13 cellular contexts compared by ENCODE assay signal in the genomic region with DNA sequence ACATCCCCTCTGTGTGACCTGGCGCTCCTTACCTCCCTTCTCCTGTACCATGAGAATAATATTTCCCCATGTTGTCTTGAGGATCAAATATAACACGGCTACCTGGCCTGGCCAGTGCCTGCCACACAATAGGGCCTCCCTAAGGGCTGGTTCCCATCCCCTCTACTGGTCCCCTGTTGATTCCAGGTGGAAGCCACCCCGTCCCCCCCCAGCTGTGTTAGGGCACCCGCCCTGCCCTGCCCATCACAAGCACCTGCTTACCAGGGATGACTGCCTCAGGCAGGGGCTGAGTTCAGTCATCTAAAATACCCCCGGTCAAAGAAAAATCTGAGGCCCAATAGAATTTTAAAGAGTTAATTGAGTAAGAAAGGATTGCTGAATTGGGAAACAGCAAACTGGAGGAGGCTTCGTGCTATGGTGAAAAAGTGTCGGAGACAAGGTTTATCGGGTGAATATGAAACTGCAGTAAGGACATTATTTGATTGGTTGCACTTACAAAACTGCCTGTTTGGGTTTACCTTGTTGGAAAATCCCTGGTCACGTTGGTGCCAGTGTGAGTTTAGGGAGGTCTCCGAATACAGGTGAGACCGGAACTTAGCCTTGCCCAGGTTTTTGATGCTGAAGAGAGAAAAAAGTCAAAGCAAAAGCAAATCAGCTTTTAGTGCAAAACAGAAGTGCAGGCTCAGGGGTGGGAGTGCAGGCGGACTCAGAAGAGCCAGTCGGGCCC. TPM values are rescaled to one million over a fixed set of nuclear protein-coding genes. Genes with fewer than 3 reads are reported as not detected.
DNase-seq lines count a peak whose midpoint lies in the region; ATAC-seq, FAIRE-seq and TF ChIP-seq lines count a peak whose summit lies in the region.
"Had no signal": no experiment of that assay in that cellular context is flagged by ENCODE, and none has a peak within 500 bp of the region (broad histone marks: within the 10 kb centered on the region; RNA-seq: fewer than 3 reads in every experiment).

No MANE protein-coding gene starts in this region.

- H3K27ac ChIP-seq in BLaER1 (no peak overlapping the region), HUES48 (ENCODE audit: low read depth, low read length) (peak overlapping the region; percentile 78), K562 (ENCODE audit: extremely low read depth, low read depth, low read length) (peak overlapping the region; percentile 82)

- ATAC-seq in K562 (no peak), mucosa of descending colon (no peak)
- ATAC-seq in natural killer cell treated with Interleukin-12 subunit alpha and Interleukin-12 subunit beta and Interleukin-15 and Interleukin-18, amount 100 ng/mL, for 72 hours: no peak

- H3K9ac ChIP-seq in BLaER1 (peak overlapping the region; percentile 21; the same call in 1 of the 2 replicates), HUES48 (ENCODE audit: low read depth, low read length) (no peak overlapping the region), K562 (ENCODE audit: insufficient read depth in 1 of 2, low read depth in 2 of 2, low read length in 2 of 2) (peak overlapping the region; percentile 36 to 53; a peak in 2 of 4 replicates)

- H3K9me3 ChIP-seq in BLaER1: no peaks in the 10 kb centered on the region
- H3K9me3 ChIP-seq in HUES48 (ENCODE audit: control insufficient read depth, insufficient read depth, low read length): no peaks in the 10 kb centered on the region
- no peaks in the 10 kb centered on the region for H3K9me3 ChIP-seq in K562 (replicated peaks; ENCODE audit: control insufficient read depth, insufficient read depth, low read depth, low read length)
- H3K9me3 ChIP-seq in mucosa of descending colon: no peaks in the 10 kb centered on the region

- peak overlapping the region; percentile 77 for H3K4me3 Mint-ChIP-seq in natural killer cell treated with Interleukin-12 subunit alpha and Interleukin-12 subunit beta and Interleukin-15 and Interleukin-18, amount 100 ng/mL, for 72 hours

- H4K20me1 ChIP-seq in BLaER1: no peaks in the 10 kb centered on the region
- no peaks in the 10 kb centered on the region for H4K20me1 ChIP-seq in K562 (replicated peaks; ENCODE audit: control insufficient read depth, insufficient read depth, low read length)

- CTCF ChIA-PET in K562 (lab: Yijun Ruan, JAX; ENCODE audit: low intra/inter-chr PET ratio): no interaction called here

- peaks cover 13% of the 10 kb centered on the region for H3K36me3 Mint-ChIP-seq in natural killer cell treated with Interleukin-12 subunit alpha and Interleukin-12 subunit beta and Interleukin-15 and Interleukin-18, amount 100 ng/mL, for 72 hours

- no peaks in the 10 kb centered on the region for H3K27me3 ChIP-seq in BLaER1
- no peaks in the 10 kb centered on the region for H3K27me3 ChIP-seq in HUES48 (ENCODE audit: control insufficient read depth, insufficient read depth, low read length)
- no peaks in the 10 kb centered on the region for H3K27me3 ChIP-seq in K562 (ENCODE audit: control insufficient read depth in 2 of 2, insufficient read depth in 2 of 2, low read length in 2 of 2)

- no peaks in the 10 kb centered on the region for H3K27me3 Mint-ChIP-seq in natural killer cell treated with Interleukin-12 subunit alpha and Interleukin-12 subunit beta and Interleukin-15 and Interleukin-18, amount 100 ng/mL, for 72 hours

- H3K79me2 ChIP-seq in K562 (ENCODE audit: control insufficient read depth, insufficient read depth, low read length): peaks cover 24% of the 10 kb centered on the region

- peaks cover 45% of the 10 kb centered on the region for H3K4me1 ChIP-seq in BLaER1
- peaks cover 18% of the 10 kb centered on the region for H3K4me1 ChIP-seq in HUES48 (ENCODE audit: control insufficient read depth, insufficient read depth, low read length)
- peaks cover 35 to 42% of the 10 kb centered on the region in 2 experiments for H3K4me1 ChIP-seq in K562 (replicated peaks in 1 of 2; ENCODE audit: control insufficient read depth in 2 of 2, insufficient read depth in 2 of 2, low read length in 2 of 2)
- H3K4me1 ChIP-seq in mucosa of descending colon (ENCODE audit: low read depth): peaks cover 24% of the 10 kb centered on the region

- no peaks in the 10 kb centered on the region for H3K9me3 Mint-ChIP-seq in natural killer cell treated with Interleukin-12 subunit alpha and Interleukin-12 subunit beta and Interleukin-15 and Interleukin-18, amount 100 ng/mL, for 72 hours

- no peak for TF ChIP-seq RAD21 in K562 (CRISPR knock-in tag; conservative IDR thresholded peaks at IDR 0.05 in 1 of 2, IDR thresholded peaks at IDR 0.05 in 1 of 2)

- no peak for TF ChIP-seq EP300 in K562 (IDR thresholded peaks at IDR 0.05; ENCODE audit: low read length)

- in situ Hi-C loops in K562 (cut with MboI): no loop called here

- FAIRE-seq in K562 (lab: Jason Lieb, UNC) (no peak), GM12892 (lab: Jason Lieb, UNC) (no peak)

- H3K36me3 ChIP-seq in BLaER1: no peaks in the 10 kb centered on the region
- no peaks in the 10 kb centered on the region for H3K36me3 ChIP-seq in HUES48 (ENCODE audit: control insufficient read depth, insufficient read depth, low read length)
- peaks cover 22% of the 10 kb centered on the region; the same call in 1 of the 3 replicates for H3K36me3 ChIP-seq in K562 (ENCODE audit: control insufficient read depth, insufficient read depth, low read length)
- no peaks in the 10 kb centered on the region for H3K36me3 ChIP-seq in mucosa of descending colon (ENCODE audit: low read depth)

- WGBS in K562 (ENCODE audit: insufficient coverage, low coverage, missing lambda C conversion rate): 77% methylated on average over 13 of the region's 13 CpGs

- POLR2A ChIA-PET in K562 (lab: Yijun Ruan, JAX): interaction anchor here (0.5 to 1.2 kb wide), 3 partner anchors 9 to 83 kb away, joined by 3 to 4 read pairs (median 3); partner anchors contain the start of gene APOL2

- no peak overlapping the region for H3K4me3 ChIP-seq in BLaER1
- no peak overlapping the region for H3K4me3 ChIP-seq in HUES48 (ENCODE audit: low read depth, low read length)
- no peak overlapping the region for H3K4me3 ChIP-seq in K562
- H3K4me3 ChIP-seq in mucosa of descending colon: no peak overlapping the region

- no peak for DNase-seq in K562 (ENCODE audit: extremely low read depth in 1 of 4, low spot score in 3 of 4)
- no peak for DNase-seq in natural killer cell treated with Interleukin-12 subunit alpha and Interleukin-12 subunit beta and Interleukin-15 and Interleukin-18, amount 100 ng/mL, for 72 hours (ENCODE audit: low spot score)
- DNase-seq in stimulated activated naive CD4-positive, alpha-beta T cell treated with Interleukin-2 at 50 U/mL for 16 hours (lab: John Stamatoyannopoulos, UW): no peak
- DNase-seq in GM12892 (ENCODE audit: insufficient read length): no peak
- DNase-seq in COR-L47 (lab: John Stamatoyannopoulos, UW): no peak
- DNase-seq in mucosa of descending colon: no peak
- DNase-seq: aorta, Calu3, NCI-H187 had no signal

- H3K9me1 ChIP-seq in K562 (ENCODE audit: control insufficient read depth, insufficient read depth, low read length): no peaks in the 10 kb centered on the region

- H3K4me2 ChIP-seq in BLaER1: peak overlapping the region; percentile 65
- H3K4me2 ChIP-seq in K562 (ENCODE audit: insufficient read depth, low read length): peak overlapping the region; percentile 28

- BruUV-seq in K562 (replicated peaks; lab: Mats Ljungman, UMichigan): no TSS peak

- no peak for TF ChIP-seq CTCF in K562 (IDR thresholded peaks at IDR 0.05 in 2 of 3, conservative IDR thresholded peaks at IDR 0.05 in 1 of 3; ENCODE audit: insufficient read depth in 2 of 3, low read depth in 1 of 3, low read length in 3 of 3)
- no peak for TF ChIP-seq CTCF in mucosa of descending colon (IDR thresholded peaks at IDR 0.05)

- intact Hi-C loops in K562 (cut with micrococcal nuclease): no loop called here
- intact Hi-C loops in mucosa of descending colon (cut with DNase I, micrococcal nuclease): no loop called here

- TF ChIP-seq POLR2A in K562 (conservative IDR thresholded peaks at IDR 0.05): no peak
- TF ChIP-seq POLR2A in GM12892 (IDR thresholded peaks at IDR 0.05; ENCODE audit: low read depth, low read length): no peak

- peak overlapping the region; percentile 84 to 91 for H3K27ac Mint-ChIP-seq in natural killer cell treated with Interleukin-12 subunit alpha and Interleukin-12 subunit beta and Interleukin-15 and Interleukin-18, amount 100 ng/mL, for 72 hours

- peaks cover 53 to 55% of the 10 kb centered on the region in 2 donors for H3K4me1 Mint-ChIP-seq in natural killer cell treated with Interleukin-12 subunit alpha and Interleukin-12 subunit beta and Interleukin-15 and Interleukin-18, amount 100 ng/mL, for 72 hours (ENCODE audit: low read depth in 2 of 2)

- 0 out of 2 replicates have a peak overlapping the region, but pooled peaks have one; percentile 76 for H2AFZ ChIP-seq in K562 (ENCODE audit: low read depth, low read length)

RNA-seq across cellular contexts. Expression of gene APOL1, which starts 5.2 kb away (rescaled TPM):
- 16.6 and 19.1 TPM in 2 replicates for total RNA-seq in K562 (2011; cell fraction: chromatin; rRNA removed; ENCODE audit: low replicate concordance)
- 16.3 and 21.5 TPM in 2 replicates for total RNA-seq in K562 (2011; cell fraction: nucleolus; rRNA removed)
- 19.4 and 21.1 TPM in 2 replicates for total RNA-seq in K562 (2011; cell fraction: nucleoplasm; rRNA removed)
- total RNA-seq in K562 (2014; rRNA removed) (5.8 TPM in 2 replicates), K562 (2014; rRNA removed; fragmentation: Illumina TruSeq; extraction: Trizol) (3.5 and 4.1 TPM in 2 replicates), K562 (2015; rRNA removed; fragmentation: Illumina TruSeq; extraction: Trizol) (7.0 and 7.3 TPM in 2 replicates), K562 (2021) (8.1 and 9.0 TPM in 2 replicates), mucosa of descending colon (10 to 100 TPM; 26.0 to 85.7 (median 68.5) TPM)
- polyA plus RNA-seq in K562 (2011; rRNA removed) (4.7 and 5.6 TPM in 2 replicates), K562 (2014; fragmentation: Illumina TruSeq; extraction: Trizol) (9.5 and 9.7 TPM in 2 replicates), K562 (2014; fragmentation: Nextera tagmentation; extraction: Ambion mirVana) (1 to 10 TPM; 2.5 to 4.2 TPM), K562 (2014; rRNA removed) (5.3 and 6.9 TPM in 2 replicates)
- 2.8 and 4.2 TPM in 2 replicates for polyA plus RNA-seq in K562 (2011; cell fraction: cytosol; rRNA removed)
- polyA plus RNA-seq in K562 (2011; cell fraction: nucleus; rRNA removed): 7.4 and 14.5 TPM in 2 replicates
- 21.2 and 33.8 TPM in 2 replicates for polyA plus RNA-seq in K562 (2012)
- 4.9 and 5.3 TPM in 2 replicates for polyA minus RNA-seq in K562 (2011; rRNA and poly(A)+ RNA removed)
- 1.2 and 5.9 TPM in 2 replicates for polyA minus RNA-seq in K562 (2011; cell fraction: cytosol; rRNA and poly(A)+ RNA removed)
- 2.6 and 3.2 TPM in 2 replicates for polyA minus RNA-seq in K562 (2011; cell fraction: nucleus; rRNA and poly(A)+ RNA removed)
- total RNA-seq in natural killer cell treated with Interleukin-12 subunit alpha and Interleukin-12 subunit beta and Interleukin-15 and Interleukin-18, amount 100 ng/mL, for 72 hours: 100 to 1,000 TPM in 1 of 2 donors, 10 to 100 TPM in 1; 42.2 to 129 TPM
- polyA plus RNA-seq in GM12892 (2012; ENCODE audit: missing spikeins): 69.3 TPM

RNA-seq across cellular contexts. Expression of gene APOL2, which starts 18.8 kb away (rescaled TPM):
- total RNA-seq in K562 (2011; cell fraction: chromatin; rRNA removed; ENCODE audit: low replicate concordance): 7.9 and 14.5 TPM in 2 replicates
- total RNA-seq in K562 (2011; cell fraction: nucleolus; rRNA removed): 9.6 and 11.0 TPM in 2 replicates
- 11.5 and 15.8 TPM in 2 replicates for total RNA-seq in K562 (2011; cell fraction: nucleoplasm; rRNA removed)
- total RNA-seq in K562 (2014; rRNA removed) (8.9 and 9.7 TPM in 2 replicates), K562 (2014; rRNA removed; fragmentation: Illumina TruSeq; extraction: Trizol) (9.3 and 10.6 TPM in 2 replicates), K562 (2015; rRNA removed; fragmentation: Illumina TruSeq; extraction: Trizol) (9.6 and 10.6 TPM in 2 replicates), K562 (2021) (9.7 and 10.6 TPM in 2 replicates), mucosa of descending colon (10 to 100 TPM; 46.3 to 64.8 (median 56.3) TPM)
- polyA plus RNA-seq in K562 (2011; rRNA removed) (5.4 and 7.7 TPM in 2 replicates), K562 (2014; fragmentation: Illumina TruSeq; extraction: Trizol) (8.9 and 9.4 TPM in 2 replicates), K562 (2014; fragmentation: Nextera tagmentation; extraction: Ambion mirVana) (1 to 10 TPM; 2.7 to 6.8 TPM), K562 (2014; rRNA removed) (6.6 and 6.9 TPM in 2 replicates)
- polyA plus RNA-seq in K562 (2011; cell fraction: cytosol; rRNA removed): 5.7 and 7.9 TPM in 2 replicates
- 7.8 and 12.8 TPM in 2 replicates for polyA plus RNA-seq in K562 (2011; cell fraction: nucleus; rRNA removed)
- polyA plus RNA-seq in K562 (2012): 12.3 and 12.8 TPM in 2 replicates
- polyA minus RNA-seq in K562 (2011; rRNA and poly(A)+ RNA removed): 7.8 and 13.2 TPM in 2 replicates
- 3.5 and 6.3 TPM in 2 replicates for polyA minus RNA-seq in K562 (2011; cell fraction: cytosol; rRNA and poly(A)+ RNA removed)
- 2.4 and 3.6 TPM in 2 replicates for polyA minus RNA-seq in K562 (2011; cell fraction: nucleus; rRNA and poly(A)+ RNA removed)
- total RNA-seq in natural killer cell treated with Interleukin-12 subunit alpha and Interleukin-12 subunit beta and Interleukin-15 and Interleukin-18, amount 100 ng/mL, for 72 hours: 100 to 1,000 TPM in 1 of 2 donors, 10 to 100 TPM in 1; 92.1 to 231 TPM
- 61.7 TPM for polyA plus RNA-seq in GM12892 (2012; ENCODE audit: missing spikeins)

RNA-seq across cellular contexts. Expression of gene APOL4, which starts 56.5 kb away (rescaled TPM):
- total RNA-seq in K562 (2011; cell fraction: chromatin; rRNA removed; ENCODE audit: low replicate concordance): 11.5 and 14.1 TPM in 2 replicates
- 8.7 and 14.0 TPM in 2 replicates for total RNA-seq in K562 (2011; cell fraction: nucleolus; rRNA removed)
- total RNA-seq in K562 (2011; cell fraction: nucleoplasm; rRNA removed): 14.4 and 15.3 TPM in 2 replicates
- total RNA-seq in K562 (2014; rRNA removed) (6.6 and 9.4 TPM in 2 replicates), K562 (2014; rRNA removed; fragmentation: Illumina TruSeq; extraction: Trizol) (7.6 and 9.3 TPM in 2 replicates), K562 (2015; rRNA removed; fragmentation: Illumina TruSeq; extraction: Trizol) (11.0 and 11.9 TPM in 2 replicates), K562 (2021) (8.9 and 9.8 TPM in 2 replicates), mucosa of descending colon (1 to 10 TPM; 1.7 to 4.3 (median 2.7) TPM)
- polyA plus RNA-seq in K562 (2011; rRNA removed) (14.3 and 14.5 TPM in 2 replicates), K562 (2014; fragmentation: Illumina TruSeq; extraction: Trizol) (8.1 and 10.2 TPM in 2 replicates), K562 (2014; fragmentation: Nextera tagmentation; extraction: Ambion mirVana) (10 to 100 TPM in 1 of 2 experiments, 1 to 10 TPM in 1; 8.9 to 15.0 TPM), K562 (2014; rRNA removed) (6.5 and 7.2 TPM in 2 replicates)
- polyA plus RNA-seq in K562 (2011; cell fraction: cytosol; rRNA removed): 14.6 and 18.4 TPM in 2 replicates
- polyA plus RNA-seq in K562 (2011; cell fraction: nucleus; rRNA removed): 8.5 and 10.5 TPM in 2 replicates
- polyA plus RNA-seq in K562 (2012): 16.0 and 18.4 TPM in 2 replicates
- polyA minus RNA-seq in K562 (2011; rRNA and poly(A)+ RNA removed): 32.8 and 36.6 TPM in 2 replicates
- polyA minus RNA-seq in K562 (2011; cell fraction: cytosol; rRNA and poly(A)+ RNA removed): 9.2 and 12.4 TPM in 2 replicates
- polyA minus RNA-seq in K562 (2011; cell fraction: nucleus; rRNA and poly(A)+ RNA removed): 6.5 and 15.6 TPM in 2 replicates
- 1 to 10 TPM in 1 of 2 donors, under 1 TPM in 1; 0.64 to 1.5 TPM for total RNA-seq in natural killer cell treated with Interleukin-12 subunit alpha and Interleukin-12 subunit beta and Interleukin-15 and Interleukin-18, amount 100 ng/mL, for 72 hours
- 1.5 TPM for polyA plus RNA-seq in GM12892 (2012; ENCODE audit: missing spikeins)
- total RNA-seq: epithelial cell of proximal tubule, kidney epithelial cell had no signal
